In genomic region chr4:121408567-121408966, GRCh38 we compare ENCODE assay signal across 2 cellular contexts. TPM values are rescaled to one million over a fixed set of nuclear protein-coding genes. Genes with fewer than 3 reads are reported as not detected.
"Had no signal": no experiment of that assay in that cellular context is flagged by ENCODE, and none has a peak within 500 bp of the region (broad histone marks: within the 10 kb centered on the region; RNA-seq: fewer than 3 reads in every experiment).

No MANE protein-coding gene starts in this region.

RNA-seq across cellular contexts. Expression of gene QRFPR, which starts 27.7 kb away (rescaled TPM):
- total RNA-seq: G401, GM12878 had no signal
